Comparison of ENCODE assay signal across 8 cellular contexts in the genomic region with DNA sequence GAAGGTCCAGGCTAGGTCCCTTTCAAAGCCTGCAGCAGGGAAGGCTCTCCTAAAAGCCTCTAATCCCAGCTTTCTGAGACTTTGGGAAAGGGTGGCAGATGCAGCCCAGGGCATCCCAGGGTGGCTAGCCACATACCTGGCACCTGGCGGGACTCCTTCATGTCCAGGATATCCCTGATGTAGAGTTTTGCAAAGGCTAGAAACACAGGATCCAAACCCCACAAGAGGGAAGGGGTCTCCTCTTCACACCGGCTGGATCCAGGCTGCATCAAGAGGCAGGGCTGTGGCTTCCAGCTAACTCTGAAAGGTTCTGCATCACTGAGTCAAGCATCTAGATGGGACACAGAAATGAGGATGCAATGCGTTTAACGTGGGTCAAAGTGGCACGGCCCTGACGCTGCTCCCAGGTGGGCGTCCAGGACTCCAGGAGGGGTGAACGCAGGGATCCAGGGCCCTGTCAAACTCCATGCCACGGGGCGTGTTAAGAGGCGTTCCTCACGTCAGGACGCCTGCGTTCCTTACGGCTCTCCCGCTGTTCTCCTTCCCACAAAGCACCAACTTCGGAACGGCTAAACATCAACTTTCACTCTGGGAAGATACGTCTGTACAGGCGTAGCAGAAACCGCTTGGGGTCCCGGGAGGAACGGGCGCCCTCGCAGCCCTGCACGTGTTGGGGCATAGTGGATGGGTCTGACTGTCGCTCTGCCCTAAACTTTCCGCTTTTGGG. TPM values are rescaled to one million over a fixed set of nuclear protein-coding genes. Genes with fewer than 3 reads are reported as not detected.
DNase-seq lines count a peak whose midpoint lies in the region; ATAC-seq and TF ChIP-seq lines count a peak whose summit lies in the region.

No MANE protein-coding gene starts in this region.

- H3K27ac Mint-ChIP-seq in activated CD8-positive, alpha-beta T cell treated with anti-CD3 and anti-CD28 coated beads for 36 hours: peak overlapping the region; percentile 97

- POLR2A ChIA-PET in activated CD8-positive, alpha-beta T cell treated with anti-CD3 and anti-CD28 coated beads for 36 hours (lab: Charles Lee): interaction anchor here (0.7 to 2.5 kb wide), 8 partner anchors 9 to 1166 kb away, joined by 3 to 11 read pairs (median 4); partner anchors contain the start of gene SFR1

- CTCF ChIA-PET in activated CD8-positive, alpha-beta T cell treated with anti-CD3 and anti-CD28 coated beads for 36 hours (lab: Charles Lee): interaction anchor here (1.1 kb wide), 1 partner anchor 231 kb away, joined by 3 read pairs; no protein-coding TSS in a partner anchor

- TF ChIP-seq POLR2A in gastroesophageal sphincter (IDR thresholded peaks at IDR 0.05): no peak

- peaks cover 29% of the 10 kb centered on the region for H3K4me1 ChIP-seq in HUES48 (ENCODE audit: control insufficient read depth, insufficient read depth, low read length)
- peaks cover 0 to 33% (median 13%) of the 10 kb centered on the region in 3 donors for H3K4me1 ChIP-seq in gastroesophageal sphincter

- H3K27ac ChIP-seq in HUES48 (ENCODE audit: low read depth, low read length): peak overlapping the region; percentile 96
- H3K27ac ChIP-seq in gastroesophageal sphincter: peak overlapping the region; percentile 92 to 98 (median 94)

- 0 to 11% methylated on average over 1 to 13 of the region's 28 CpGs for WGBS in gastroesophageal sphincter (ENCODE audit: low coverage in 1 of 2), 2 donors

- H3K36me3 Mint-ChIP-seq in activated CD8-positive, alpha-beta T cell treated with anti-CD3 and anti-CD28 coated beads for 36 hours (ENCODE audit: low read depth): peaks cover 34% of the 10 kb centered on the region

- H3K4me3 ChIP-seq in HUES48 (ENCODE audit: low read depth, low read length): peak overlapping the region; percentile 80
- peak overlapping the region; percentile 71 to 78 for H3K4me3 ChIP-seq in gastroesophageal sphincter

- peak; percentile 11 for ATAC-seq in GM21447 (IDR thresholded peaks at IDR 0.05; ENCODE audit: unreplicated experiment)
- ATAC-seq in activated CD8-positive, alpha-beta T cell treated with anti-CD3 and anti-CD28 coated beads for 36 hours: peak; percentile 3
- peak; percentile 27 for ATAC-seq in gastroesophageal sphincter
- peak; percentile 45 for ATAC-seq in omental fat pad (ENCODE audit: low FRiP score)
- no peak for ATAC-seq in GM18870 (IDR thresholded peaks at IDR 0.05; ENCODE audit: unreplicated experiment)

- H3K36me3 ChIP-seq in HUES48 (ENCODE audit: control insufficient read depth, insufficient read depth, low read length): peaks cover 3% of the 10 kb centered on the region; the same call in 1 of the 2 replicates
- H3K36me3 ChIP-seq in gastroesophageal sphincter: peaks cover 0 to 9% of the 10 kb centered on the region in 2 donors

- H3K27me3 ChIP-seq in HUES48 (ENCODE audit: control insufficient read depth, insufficient read depth, low read length) (no peaks in the 10 kb centered on the region), gastroesophageal sphincter (no peaks in the 10 kb centered on the region)

- no peaks in the 10 kb centered on the region for H3K27me3 Mint-ChIP-seq in activated CD8-positive, alpha-beta T cell treated with anti-CD3 and anti-CD28 coated beads for 36 hours

- DNase-seq in DMS114 treated with DMSO at 0.1 percent for 48 hours (lab: John Stamatoyannopoulos, UW; ENCODE audit: unreplicated experiment) (peak; percentile 57), omental fat pad (ENCODE audit: low spot score) (no peak), 8988T (no peak)
- DNase-seq in activated CD8-positive, alpha-beta T cell treated with anti-CD3 and anti-CD28 coated beads for 36 hours: peak; percentile 60

- intact Hi-C loops in activated CD8-positive, alpha-beta T cell treated with anti-CD3 and anti-CD28 coated beads for 36 hours (cut with micrococcal nuclease): loop anchor here (5.0 to 10.0 kb wide), 2 partner anchors 50 to 207 kb away; partner anchors contain the start of genes SFR1 and SLK

- H3K9ac ChIP-seq in HUES48 (ENCODE audit: low read depth, low read length): peak overlapping the region; percentile 74

- H3K4me3 Mint-ChIP-seq in activated CD8-positive, alpha-beta T cell treated with anti-CD3 and anti-CD28 coated beads for 36 hours: peak overlapping the region; percentile 92

- no peak for TF ChIP-seq CTCF in activated CD8-positive, alpha-beta T cell treated with anti-CD3 and anti-CD28 coated beads for 36 hours (IDR thresholded peaks at IDR 0.05)
- TF ChIP-seq CTCF in gastroesophageal sphincter (IDR thresholded peaks at IDR 0.05) (no peak), omental fat pad (IDR thresholded peaks at IDR 0.05) (no peak)

- peaks cover 8% of the 10 kb centered on the region for H3K9me3 Mint-ChIP-seq in activated CD8-positive, alpha-beta T cell treated with anti-CD3 and anti-CD28 coated beads for 36 hours

- TF ChIP-seq EP300 in gastroesophageal sphincter (IDR thresholded peaks at IDR 0.05): no peak

- H3K9me3 ChIP-seq in HUES48 (ENCODE audit: control insufficient read depth, insufficient read depth, low read length): peaks cover 5% of the 10 kb centered on the region
- H3K9me3 ChIP-seq in gastroesophageal sphincter: no peaks in the 10 kb centered on the region

- peaks cover 35% of the 10 kb centered on the region for H3K4me1 Mint-ChIP-seq in activated CD8-positive, alpha-beta T cell treated with anti-CD3 and anti-CD28 coated beads for 36 hours (ENCODE audit: low read depth)

RNA-seq across cellular contexts. Expression of gene STN1, which starts 0.5 kb away (rescaled TPM):
- 10 to 100 TPM; 32.1 to 32.4 TPM for total RNA-seq in activated CD8-positive, alpha-beta T cell treated with anti-CD3 and anti-CD28 coated beads for 36 hours
- total RNA-seq in gastroesophageal sphincter (10 to 100 TPM; 17.1 to 31.6 (median 29.6) TPM), omental fat pad (10 to 100 TPM; 15.4 to 44.7 (median 21.1) TPM)

RNA-seq across cellular contexts. Expression of gene SLK, which starts 49.5 kb away (rescaled TPM):
- total RNA-seq in activated CD8-positive, alpha-beta T cell treated with anti-CD3 and anti-CD28 coated beads for 36 hours: 10 to 100 TPM; 17.8 to 19.2 TPM
- 100 to 1,000 TPM in 2 of 4 donors, 10 to 100 TPM in 2; 75.0 to 119 (median 107) TPM for total RNA-seq in gastroesophageal sphincter
- 10 to 100 TPM; 49.0 to 97.0 (median 61.8) TPM for total RNA-seq in omental fat pad

Comparison
In these comparisons a context has a peak if more than half of its experiments do, and no peak if none do; other contexts are left out.
1. DNase-seq: peak in DMS114 treated with DMSO at 0.1 percent for 48 hours (single experiment) and activated CD8-positive, alpha-beta T cell treated with anti-CD3 and anti-CD28 coated beads for 36 hours (single experiment); none in omental fat pad (single experiment) and 8988T (single experiment).